In genomic region chr1:212430416-212430815, GRCh38 we compare ENCODE assay signal across 20 cellular contexts.
"Had no signal": no experiment of that assay in that cellular context is flagged by ENCODE, and none has a peak within 500 bp of the region (broad histone marks: within the 10 kb centered on the region; RNA-seq: fewer than 3 reads in every experiment).

No MANE protein-coding gene starts in this region.

- H3K27ac Mint-ChIP-seq: activated CD8-positive, alpha-beta memory T cell treated with anti-CD3 and anti-CD28 coated beads, Interleukin-2, amount 10 ng/mL, durations not matched to agents 7 days and 5 days; stimulated activated naive CD8-positive, alpha-beta T cell treated with anti-CD3 and anti-CD28 coated beads, Interleukin-15, amount 100 ng/mL, for 72 hours had no signal

- H3K4me3 ChIP-seq: body of pancreas, lung, ovary, spleen, testis had no signal

- H3K27ac ChIP-seq: body of pancreas, ovary, spleen, testis had no signal

- H3K4me3 Mint-ChIP-seq: activated CD8-positive, alpha-beta memory T cell treated with anti-CD3 and anti-CD28 coated beads, Interleukin-2, amount 10 ng/mL, durations not matched to agents 7 days and 5 days; activated naive CD4-positive, alpha-beta T cell treated with anti-CD3 and anti-CD28 coated beads for 36 hours; stimulated activated naive CD8-positive, alpha-beta T cell treated with anti-CD3 and anti-CD28 coated beads, Interleukin-15, amount 100 ng/mL, for 72 hours had no signal

- H3K27me3 ChIP-seq: body of pancreas, ovary, spleen, testis had no signal

- H3K4me1 ChIP-seq: testis had no signal

- DNase-seq: activated CD4-positive, alpha-beta T cell treated with anti-CD3 and anti-CD28 coated beads for 1 hour; activated CD4-positive, alpha-beta T cell treated with anti-CD3 and anti-CD28 coated beads, Interleukin-2, amount 50 U/mL, for 48 hours; activated CD8-positive, alpha-beta memory T cell treated with anti-CD3 and anti-CD28 coated beads, Interleukin-2, amount 10 ng/mL, durations not matched to agents 7 days and 5 days; activated naive CD4-positive, alpha-beta T cell treated with anti-CD3 and anti-CD28 coated beads for 36 hours; activated T-cell treated with anti-CD3 and anti-CD28 coated beads, Interleukin-2, amount 50 U/mL, for 1 hour; body of pancreas; central memory CD4-positive, alpha-beta T cell; cortex of kidney; effector memory CD4-positive, alpha-beta T cell; islet precursor cell; midbrain; ovary; spleen; stimulated activated naive CD8-positive, alpha-beta T cell treated with anti-CD3 and anti-CD28 coated beads, Interleukin-15, amount 100 ng/mL, for 72 hours; T-helper 1 cell; T1000; testis had no signal

- H3K9me3 ChIP-seq: body of pancreas, ovary, spleen, testis had no signal

- H3K9me3 Mint-ChIP-seq: activated naive CD4-positive, alpha-beta T cell treated with anti-CD3 and anti-CD28 coated beads for 36 hours; activated T-helper 2 cell treated with anti-CD3 and anti-CD28 coated beads, Interferon-gamma antibody, Interleukin-2, Interleukin-4, amounts not matched to agents 10 μg/mL and 5 μg/mL and 100 μg/mL, durations not matched to agents 14 hours and 24 hours and 36 hours; stimulated activated naive CD8-positive, alpha-beta T cell treated with anti-CD3 and anti-CD28 coated beads, Interleukin-15, amount 100 ng/mL, for 72 hours had no signal

- H3K36me3 ChIP-seq: ovary, spleen had no signal

- ATAC-seq: activated CD8-positive, alpha-beta memory T cell treated with anti-CD3 and anti-CD28 coated beads, Interleukin-2, amount 10 ng/mL, durations not matched to agents 7 days and 5 days; body of pancreas; sciatic nerve; stimulated activated naive CD8-positive, alpha-beta T cell treated with anti-CD3 and anti-CD28 coated beads, Interleukin-15, amount 100 ng/mL, for 72 hours had no signal

- H3K27me3 Mint-ChIP-seq: stimulated activated naive CD8-positive, alpha-beta T cell treated with anti-CD3 and anti-CD28 coated beads, Interleukin-15, amount 100 ng/mL, for 72 hours had no signal
